ENCODE assay signal across 1 cellular context in the genomic region with DNA sequence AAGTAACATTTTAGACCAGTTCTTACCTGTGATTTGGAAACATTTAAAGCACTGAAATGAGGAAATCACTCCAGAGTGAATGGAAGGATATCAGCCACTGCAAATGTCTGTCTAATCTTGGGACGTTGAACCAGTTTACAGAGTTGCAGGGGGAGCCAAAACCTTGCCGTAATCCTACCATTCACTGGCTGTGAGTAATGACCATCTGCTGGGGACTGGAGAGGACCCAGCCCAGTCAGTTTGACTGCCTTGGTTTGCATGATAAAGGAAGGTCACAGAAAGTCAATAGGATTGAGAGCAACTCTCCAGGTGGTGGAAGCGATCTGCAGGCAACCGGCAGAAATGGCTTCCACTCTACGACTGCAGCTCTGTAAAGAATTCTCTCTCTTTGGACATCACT.
TF ChIP-seq lines count a peak whose summit lies in the region.

No MANE protein-coding gene starts in this region.

TF ChIP-seq in K562, 482 proteins besides CTCF, POLR2A, EP300 and RAD21 (continued from another document and continues in another):
- TF ChIP-seq, protein P1, sequence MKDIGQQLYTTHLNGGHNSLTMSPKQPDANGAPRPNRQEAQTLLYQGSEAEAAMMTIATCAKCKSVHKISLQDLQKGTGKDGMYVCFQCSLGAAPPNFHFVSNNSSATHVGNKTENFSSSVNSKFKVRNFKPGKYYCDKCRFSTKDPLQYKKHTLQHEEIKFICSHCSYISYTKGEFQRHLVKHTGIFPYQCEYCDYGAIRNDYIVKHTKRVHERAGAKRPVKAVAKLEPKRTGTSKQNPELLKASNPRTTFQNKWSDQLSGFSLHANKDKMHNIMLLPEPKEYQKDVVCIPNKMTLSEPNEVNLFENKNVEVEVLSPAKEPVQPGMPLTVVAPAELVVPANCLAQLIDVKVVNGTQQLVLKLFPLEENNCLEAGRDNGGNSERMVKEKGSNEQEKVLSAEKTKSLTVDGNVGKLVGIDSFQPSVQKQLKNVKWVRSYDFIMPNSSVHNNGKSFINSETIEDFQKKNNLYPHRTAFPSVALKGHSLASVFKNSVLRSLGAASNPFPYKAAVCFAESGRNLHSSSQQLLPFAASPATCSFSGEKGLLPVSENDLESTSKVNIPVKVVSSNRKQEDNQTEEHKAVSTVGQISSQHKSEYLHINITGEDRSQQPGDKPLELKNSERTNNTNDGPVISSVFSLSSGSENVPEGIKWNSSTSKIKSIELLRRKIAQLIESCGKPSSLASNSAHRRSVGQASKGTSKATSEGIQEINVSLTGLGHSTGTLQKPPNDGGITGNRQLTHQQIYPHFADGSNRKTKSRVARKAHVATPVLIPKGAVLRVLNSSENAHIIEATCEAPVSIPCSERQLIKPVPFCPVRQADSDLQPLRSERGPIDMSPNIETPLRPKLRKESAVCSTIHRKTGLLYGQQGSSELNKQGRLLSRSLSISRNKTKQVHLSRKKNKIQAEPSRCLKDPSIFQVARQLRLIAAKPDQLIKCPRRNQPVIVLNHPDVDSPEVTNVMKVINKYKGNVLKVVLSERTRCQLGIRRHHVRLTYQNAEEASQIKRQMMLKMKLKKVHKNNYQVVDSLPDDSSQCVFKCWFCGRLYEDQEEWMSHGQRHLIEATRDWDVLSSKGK (CRISPR knock-in tag; IDR thresholded peaks at IDR 0.05), result no peak
- TF ChIP-seq ASH1L (IDR thresholded peaks at IDR 0.05; ENCODE audit: borderline replicate concordance, low read depth, partially characterized antibody) (no peak), ZNF507 (tag; conservative IDR thresholded peaks at IDR 0.05) (no peak), ZZZ3 (IDR thresholded peaks at IDR 0.05) (no peak), SRSF3 (IDR thresholded peaks at IDR 0.05; ENCODE audit: insufficient read depth, low read length) (no peak), NR2C1 (IDR thresholded peaks at IDR 0.05) (no peak), NR2C1 (tag; IDR thresholded peaks at IDR 0.05) (peak; percentile 43), ZNF79 (CRISPR knock-in tag; IDR thresholded peaks at IDR 0.05; ENCODE audit: low read depth) (no peak), CBFA2T2 (conservative IDR thresholded peaks at IDR 0.05) (peak; percentile 99), ERF (CRISPR knock-in tag; IDR thresholded peaks at IDR 0.05) (no peak), ZKSCAN8 (CRISPR knock-in tag; IDR thresholded peaks at IDR 0.05) (peak; percentile 79; the same call in 1 of the 2 replicates), PCBP2 (IDR thresholded peaks at IDR 0.05; ENCODE audit: low read depth, low read length, poor library complexity, severe bottlenecking) (no peak), SOX6 (IDR thresholded peaks at IDR 0.05) (peak; percentile 93), ZBED1 (IDR thresholded peaks at IDR 0.05) (peak; percentile 82; the same call in 1 of the 2 replicates), TFAM (CRISPR knock-in tag; conservative IDR thresholded peaks at IDR 0.05) (no peak), MEF2A (IDR thresholded peaks at IDR 0.05; ENCODE audit: control insufficient read depth, low read depth, low read length) (no peak), CREB1 (IDR thresholded peaks at IDR 0.05) (peak; percentile 65), CREB1 (CRISPR knock-in tag; IDR thresholded peaks at IDR 0.05) (no peak; the same call in 1 of the 2 replicates), NFE2L1 (tag; IDR thresholded peaks at IDR 0.05; ENCODE audit: borderline replicate concordance, low read depth) (no peak), ZEB2 (IDR thresholded peaks at IDR 0.05) (peak; percentile 78; the same call in 1 of the 2 replicates), ZC3H8 (IDR thresholded peaks at IDR 0.05) (no peak), ZNF197 (CRISPR knock-in tag; IDR thresholded peaks at IDR 0.05; ENCODE audit: low read depth) (no peak), RBM39 (optimal IDR thresholded peaks at IDR 0.05; ENCODE audit: low read depth, low read length) (no peak), CHD1 (IDR thresholded peaks at IDR 0.05; ENCODE audit: low read length) (no peak), NBN (IDR thresholded peaks at IDR 0.05; ENCODE audit: low read depth) (peak; percentile 93)
- TF ChIP-seq, protein P2, sequence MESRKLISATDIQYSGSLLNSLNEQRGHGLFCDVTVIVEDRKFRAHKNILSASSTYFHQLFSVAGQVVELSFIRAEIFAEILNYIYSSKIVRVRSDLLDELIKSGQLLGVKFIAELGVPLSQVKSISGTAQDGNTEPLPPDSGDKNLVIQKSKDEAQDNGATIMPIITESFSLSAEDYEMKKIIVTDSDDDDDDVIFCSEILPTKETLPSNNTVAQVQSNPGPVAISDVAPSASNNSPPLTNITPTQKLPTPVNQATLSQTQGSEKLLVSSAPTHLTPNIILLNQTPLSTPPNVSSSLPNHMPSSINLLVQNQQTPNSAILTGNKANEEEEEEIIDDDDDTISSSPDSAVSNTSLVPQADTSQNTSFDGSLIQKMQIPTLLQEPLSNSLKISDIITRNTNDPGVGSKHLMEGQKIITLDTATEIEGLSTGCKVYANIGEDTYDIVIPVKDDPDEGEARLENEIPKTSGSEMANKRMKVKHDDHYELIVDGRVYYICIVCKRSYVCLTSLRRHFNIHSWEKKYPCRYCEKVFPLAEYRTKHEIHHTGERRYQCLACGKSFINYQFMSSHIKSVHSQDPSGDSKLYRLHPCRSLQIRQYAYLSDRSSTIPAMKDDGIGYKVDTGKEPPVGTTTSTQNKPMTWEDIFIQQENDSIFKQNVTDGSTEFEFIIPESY (CRISPR knock-in tag; IDR thresholded peaks at IDR 0.05), result 0 out of 2 replicates have a peak, but pooled peaks have one; percentile 17
- TF ChIP-seq, protein P3, sequence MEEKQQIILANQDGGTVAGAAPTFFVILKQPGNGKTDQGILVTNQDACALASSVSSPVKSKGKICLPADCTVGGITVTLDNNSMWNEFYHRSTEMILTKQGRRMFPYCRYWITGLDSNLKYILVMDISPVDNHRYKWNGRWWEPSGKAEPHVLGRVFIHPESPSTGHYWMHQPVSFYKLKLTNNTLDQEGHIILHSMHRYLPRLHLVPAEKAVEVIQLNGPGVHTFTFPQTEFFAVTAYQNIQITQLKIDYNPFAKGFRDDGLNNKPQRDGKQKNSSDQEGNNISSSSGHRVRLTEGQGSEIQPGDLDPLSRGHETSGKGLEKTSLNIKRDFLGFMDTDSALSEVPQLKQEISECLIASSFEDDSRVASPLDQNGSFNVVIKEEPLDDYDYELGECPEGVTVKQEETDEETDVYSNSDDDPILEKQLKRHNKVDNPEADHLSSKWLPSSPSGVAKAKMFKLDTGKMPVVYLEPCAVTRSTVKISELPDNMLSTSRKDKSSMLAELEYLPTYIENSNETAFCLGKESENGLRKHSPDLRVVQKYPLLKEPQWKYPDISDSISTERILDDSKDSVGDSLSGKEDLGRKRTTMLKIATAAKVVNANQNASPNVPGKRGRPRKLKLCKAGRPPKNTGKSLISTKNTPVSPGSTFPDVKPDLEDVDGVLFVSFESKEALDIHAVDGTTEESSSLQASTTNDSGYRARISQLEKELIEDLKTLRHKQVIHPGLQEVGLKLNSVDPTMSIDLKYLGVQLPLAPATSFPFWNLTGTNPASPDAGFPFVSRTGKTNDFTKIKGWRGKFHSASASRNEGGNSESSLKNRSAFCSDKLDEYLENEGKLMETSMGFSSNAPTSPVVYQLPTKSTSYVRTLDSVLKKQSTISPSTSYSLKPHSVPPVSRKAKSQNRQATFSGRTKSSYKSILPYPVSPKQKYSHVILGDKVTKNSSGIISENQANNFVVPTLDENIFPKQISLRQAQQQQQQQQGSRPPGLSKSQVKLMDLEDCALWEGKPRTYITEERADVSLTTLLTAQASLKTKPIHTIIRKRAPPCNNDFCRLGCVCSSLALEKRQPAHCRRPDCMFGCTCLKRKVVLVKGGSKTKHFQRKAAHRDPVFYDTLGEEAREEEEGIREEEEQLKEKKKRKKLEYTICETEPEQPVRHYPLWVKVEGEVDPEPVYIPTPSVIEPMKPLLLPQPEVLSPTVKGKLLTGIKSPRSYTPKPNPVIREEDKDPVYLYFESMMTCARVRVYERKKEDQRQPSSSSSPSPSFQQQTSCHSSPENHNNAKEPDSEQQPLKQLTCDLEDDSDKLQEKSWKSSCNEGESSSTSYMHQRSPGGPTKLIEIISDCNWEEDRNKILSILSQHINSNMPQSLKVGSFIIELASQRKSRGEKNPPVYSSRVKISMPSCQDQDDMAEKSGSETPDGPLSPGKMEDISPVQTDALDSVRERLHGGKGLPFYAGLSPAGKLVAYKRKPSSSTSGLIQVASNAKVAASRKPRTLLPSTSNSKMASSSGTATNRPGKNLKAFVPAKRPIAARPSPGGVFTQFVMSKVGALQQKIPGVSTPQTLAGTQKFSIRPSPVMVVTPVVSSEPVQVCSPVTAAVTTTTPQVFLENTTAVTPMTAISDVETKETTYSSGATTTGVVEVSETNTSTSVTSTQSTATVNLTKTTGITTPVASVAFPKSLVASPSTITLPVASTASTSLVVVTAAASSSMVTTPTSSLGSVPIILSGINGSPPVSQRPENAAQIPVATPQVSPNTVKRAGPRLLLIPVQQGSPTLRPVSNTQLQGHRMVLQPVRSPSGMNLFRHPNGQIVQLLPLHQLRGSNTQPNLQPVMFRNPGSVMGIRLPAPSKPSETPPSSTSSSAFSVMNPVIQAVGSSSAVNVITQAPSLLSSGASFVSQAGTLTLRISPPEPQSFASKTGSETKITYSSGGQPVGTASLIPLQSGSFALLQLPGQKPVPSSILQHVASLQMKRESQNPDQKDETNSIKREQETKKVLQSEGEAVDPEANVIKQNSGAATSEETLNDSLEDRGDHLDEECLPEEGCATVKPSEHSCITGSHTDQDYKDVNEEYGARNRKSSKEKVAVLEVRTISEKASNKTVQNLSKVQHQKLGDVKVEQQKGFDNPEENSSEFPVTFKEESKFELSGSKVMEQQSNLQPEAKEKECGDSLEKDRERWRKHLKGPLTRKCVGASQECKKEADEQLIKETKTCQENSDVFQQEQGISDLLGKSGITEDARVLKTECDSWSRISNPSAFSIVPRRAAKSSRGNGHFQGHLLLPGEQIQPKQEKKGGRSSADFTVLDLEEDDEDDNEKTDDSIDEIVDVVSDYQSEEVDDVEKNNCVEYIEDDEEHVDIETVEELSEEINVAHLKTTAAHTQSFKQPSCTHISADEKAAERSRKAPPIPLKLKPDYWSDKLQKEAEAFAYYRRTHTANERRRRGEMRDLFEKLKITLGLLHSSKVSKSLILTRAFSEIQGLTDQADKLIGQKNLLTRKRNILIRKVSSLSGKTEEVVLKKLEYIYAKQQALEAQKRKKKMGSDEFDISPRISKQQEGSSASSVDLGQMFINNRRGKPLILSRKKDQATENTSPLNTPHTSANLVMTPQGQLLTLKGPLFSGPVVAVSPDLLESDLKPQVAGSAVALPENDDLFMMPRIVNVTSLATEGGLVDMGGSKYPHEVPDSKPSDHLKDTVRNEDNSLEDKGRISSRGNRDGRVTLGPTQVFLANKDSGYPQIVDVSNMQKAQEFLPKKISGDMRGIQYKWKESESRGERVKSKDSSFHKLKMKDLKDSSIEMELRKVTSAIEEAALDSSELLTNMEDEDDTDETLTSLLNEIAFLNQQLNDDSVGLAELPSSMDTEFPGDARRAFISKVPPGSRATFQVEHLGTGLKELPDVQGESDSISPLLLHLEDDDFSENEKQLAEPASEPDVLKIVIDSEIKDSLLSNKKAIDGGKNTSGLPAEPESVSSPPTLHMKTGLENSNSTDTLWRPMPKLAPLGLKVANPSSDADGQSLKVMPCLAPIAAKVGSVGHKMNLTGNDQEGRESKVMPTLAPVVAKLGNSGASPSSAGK (IDR thresholded peaks at IDR 0.05), result no peak
- TF ChIP-seq, protein P4, sequence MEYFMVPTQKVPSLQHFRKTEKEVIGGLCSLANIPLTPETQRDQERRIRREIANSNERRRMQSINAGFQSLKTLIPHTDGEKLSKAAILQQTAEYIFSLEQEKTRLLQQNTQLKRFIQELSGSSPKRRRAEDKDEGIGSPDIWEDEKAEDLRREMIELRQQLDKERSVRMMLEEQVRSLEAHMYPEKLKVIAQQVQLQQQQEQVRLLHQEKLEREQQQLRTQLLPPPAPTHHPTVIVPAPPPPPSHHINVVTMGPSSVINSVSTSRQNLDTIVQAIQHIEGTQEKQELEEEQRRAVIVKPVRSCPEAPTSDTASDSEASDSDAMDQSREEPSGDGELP (CRISPR knock-in tag; IDR thresholded peaks at IDR 0.05; ENCODE audit: borderline replicate concordance), result peak; percentile 76
- TF ChIP-seq, protein P5, sequence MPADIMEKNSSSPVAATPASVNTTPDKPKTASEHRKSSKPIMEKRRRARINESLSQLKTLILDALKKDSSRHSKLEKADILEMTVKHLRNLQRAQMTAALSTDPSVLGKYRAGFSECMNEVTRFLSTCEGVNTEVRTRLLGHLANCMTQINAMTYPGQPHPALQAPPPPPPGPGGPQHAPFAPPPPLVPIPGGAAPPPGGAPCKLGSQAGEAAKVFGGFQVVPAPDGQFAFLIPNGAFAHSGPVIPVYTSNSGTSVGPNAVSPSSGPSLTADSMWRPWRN (IDR thresholded peaks at IDR 0.05; ENCODE audit: low read depth), result peak; percentile 34; the same call in 1 of the 2 replicates
- TF ChIP-seq, protein P6, sequence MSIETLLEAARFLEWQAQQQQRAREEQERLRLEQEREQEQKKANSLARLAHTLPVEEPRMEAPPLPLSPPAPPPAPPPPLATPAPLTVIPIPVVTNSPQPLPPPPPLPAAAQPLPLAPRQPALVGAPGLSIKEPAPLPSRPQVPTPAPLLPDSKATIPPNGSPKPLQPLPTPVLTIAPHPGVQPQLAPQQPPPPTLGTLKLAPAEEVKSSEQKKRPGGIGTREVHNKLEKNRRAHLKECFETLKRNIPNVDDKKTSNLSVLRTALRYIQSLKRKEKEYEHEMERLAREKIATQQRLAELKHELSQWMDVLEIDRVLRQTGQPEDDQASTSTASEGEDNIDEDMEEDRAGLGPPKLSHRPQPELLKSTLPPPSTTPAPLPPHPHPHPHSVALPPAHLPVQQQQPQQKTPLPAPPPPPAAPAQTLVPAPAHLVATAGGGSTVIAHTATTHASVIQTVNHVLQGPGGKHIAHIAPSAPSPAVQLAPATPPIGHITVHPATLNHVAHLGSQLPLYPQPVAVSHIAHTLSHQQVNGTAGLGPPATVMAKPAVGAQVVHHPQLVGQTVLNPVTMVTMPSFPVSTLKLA (conservative IDR thresholded peaks at IDR 0.05), result peak in 1 of 2 experiments; percentile 63; a peak in 2 of 4 replicates
- TF ChIP-seq, protein P7, sequence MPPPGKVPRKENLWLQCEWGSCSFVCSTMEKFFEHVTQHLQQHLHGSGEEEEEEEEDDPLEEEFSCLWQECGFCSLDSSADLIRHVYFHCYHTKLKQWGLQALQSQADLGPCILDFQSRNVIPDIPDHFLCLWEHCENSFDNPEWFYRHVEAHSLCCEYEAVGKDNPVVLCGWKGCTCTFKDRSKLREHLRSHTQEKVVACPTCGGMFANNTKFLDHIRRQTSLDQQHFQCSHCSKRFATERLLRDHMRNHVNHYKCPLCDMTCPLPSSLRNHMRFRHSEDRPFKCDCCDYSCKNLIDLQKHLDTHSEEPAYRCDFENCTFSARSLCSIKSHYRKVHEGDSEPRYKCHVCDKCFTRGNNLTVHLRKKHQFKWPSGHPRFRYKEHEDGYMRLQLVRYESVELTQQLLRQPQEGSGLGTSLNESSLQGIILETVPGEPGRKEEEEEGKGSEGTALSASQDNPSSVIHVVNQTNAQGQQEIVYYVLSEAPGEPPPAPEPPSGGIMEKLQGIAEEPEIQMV (tag; conservative IDR thresholded peaks at IDR 0.05; ENCODE audit: low read depth), result no peak
- TF ChIP-seq, protein P8, sequence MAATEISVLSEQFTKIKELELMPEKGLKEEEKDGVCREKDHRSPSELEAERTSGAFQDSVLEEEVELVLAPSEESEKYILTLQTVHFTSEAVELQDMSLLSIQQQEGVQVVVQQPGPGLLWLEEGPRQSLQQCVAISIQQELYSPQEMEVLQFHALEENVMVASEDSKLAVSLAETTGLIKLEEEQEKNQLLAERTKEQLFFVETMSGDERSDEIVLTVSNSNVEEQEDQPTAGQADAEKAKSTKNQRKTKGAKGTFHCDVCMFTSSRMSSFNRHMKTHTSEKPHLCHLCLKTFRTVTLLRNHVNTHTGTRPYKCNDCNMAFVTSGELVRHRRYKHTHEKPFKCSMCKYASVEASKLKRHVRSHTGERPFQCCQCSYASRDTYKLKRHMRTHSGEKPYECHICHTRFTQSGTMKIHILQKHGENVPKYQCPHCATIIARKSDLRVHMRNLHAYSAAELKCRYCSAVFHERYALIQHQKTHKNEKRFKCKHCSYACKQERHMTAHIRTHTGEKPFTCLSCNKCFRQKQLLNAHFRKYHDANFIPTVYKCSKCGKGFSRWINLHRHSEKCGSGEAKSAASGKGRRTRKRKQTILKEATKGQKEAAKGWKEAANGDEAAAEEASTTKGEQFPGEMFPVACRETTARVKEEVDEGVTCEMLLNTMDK (IDR thresholded peaks at IDR 0.05; ENCODE audit: borderline replicate concordance, insufficient read depth, low read depth, low read length, poor library complexity, severe bottlenecking), result no peak
